Comparison of ENCODE assay signal across 1 cellular context in genomic region chr5:76457685-76458491, GRCh38.
TF ChIP-seq lines count a peak whose summit lies in the region.

No MANE protein-coding gene starts in this region.

TF ChIP-seq in HepG2, 621 proteins besides CTCF, POLR2A, EP300 and RAD21 (continued from another document and continues in another):
- TF ChIP-seq MEIS1 (CRISPR knock-in tag; IDR thresholded peaks at IDR 0.05; ENCODE audit: borderline replicate concordance) (no peak), NR3C1 (CRISPR knock-in tag; IDR thresholded peaks at IDR 0.05) (no peak), SMARCC2 (IDR thresholded peaks at IDR 0.05) (no peak), NCOA2 (CRISPR knock-in tag; IDR thresholded peaks at IDR 0.05) (peak; percentile 64), ZNF256 (CRISPR knock-in tag; conservative IDR thresholded peaks at IDR 0.05) (no peak), ADNP (CRISPR knock-in tag; IDR thresholded peaks at IDR 0.05) (no peak), ZFP90 (CRISPR knock-in tag; IDR thresholded peaks at IDR 0.05; ENCODE audit: borderline replicate concordance) (no peak), ZSCAN9 (CRISPR knock-in tag; IDR thresholded peaks at IDR 0.05; ENCODE audit: borderline replicate concordance) (0 out of 2 replicates have a peak, but pooled peaks have one; percentile 35), TEAD2 (CRISPR knock-in tag; IDR thresholded peaks at IDR 0.05) (no peak), ZBTB25 (CRISPR knock-in tag; IDR thresholded peaks at IDR 0.05) (no peak), HIVEP1 (CRISPR knock-in tag; IDR thresholded peaks at IDR 0.05) (no peak), SALL1 (CRISPR knock-in tag; IDR thresholded peaks at IDR 0.05) (peak; percentile 66), MXD4 (CRISPR knock-in tag; IDR thresholded peaks at IDR 0.05) (no peak), RERE (CRISPR knock-in tag; IDR thresholded peaks at IDR 0.05; ENCODE audit: low read depth) (no peak), TP53 (CRISPR knock-in tag; conservative IDR thresholded peaks at IDR 0.05) (no peak), SUZ12 (IDR thresholded peaks at IDR 0.05; ENCODE audit: low read depth, low read length) (no peak), TOPORS (CRISPR knock-in tag; IDR thresholded peaks at IDR 0.05) (no peak), ATF7-NPFF (CRISPR knock-in tag; IDR thresholded peaks at IDR 0.05; ENCODE audit: low read depth) (no peak), ZNF3 (CRISPR knock-in tag; IDR thresholded peaks at IDR 0.05) (no peak), SP140L (CRISPR knock-in tag; IDR thresholded peaks at IDR 0.05; ENCODE audit: borderline replicate concordance) (no peak), ZBTB2 (CRISPR knock-in tag; IDR thresholded peaks at IDR 0.05; ENCODE audit: low read depth) (no peak), ZNF570 (CRISPR knock-in tag; IDR thresholded peaks at IDR 0.05; ENCODE audit: borderline replicate concordance) (no peak), SNAPC5 (CRISPR knock-in tag; IDR thresholded peaks at IDR 0.05; ENCODE audit: borderline replicate concordance) (no peak), HES4 (CRISPR knock-in tag; IDR thresholded peaks at IDR 0.05; ENCODE audit: borderline replicate concordance) (no peak), ZNF317 (CRISPR knock-in tag; IDR thresholded peaks at IDR 0.05) (no peak), ZBTB40 (IDR thresholded peaks at IDR 0.05) (no peak), ZBTB40 (CRISPR knock-in tag; IDR thresholded peaks at IDR 0.05) (no peak), EHMT2 (IDR thresholded peaks at IDR 0.05; ENCODE audit: borderline replicate concordance, low read depth, low read length) (no peak), AGO1 (IDR thresholded peaks at IDR 0.05; ENCODE audit: low read depth, low read length, poor library complexity, severe bottlenecking) (no peak), GFI1 (CRISPR knock-in tag; IDR thresholded peaks at IDR 0.05; ENCODE audit: borderline replicate concordance) (no peak), MYNN (CRISPR knock-in tag; IDR thresholded peaks at IDR 0.05; ENCODE audit: low read depth) (no peak), MXI1 (IDR thresholded peaks at IDR 0.05; ENCODE audit: borderline replicate concordance, low read depth, low read length) (no peak), NFE2L2 (IDR thresholded peaks at IDR 0.05; ENCODE audit: low read length) (no peak), SIX1 (CRISPR knock-in tag; IDR thresholded peaks at IDR 0.05; ENCODE audit: borderline replicate concordance) (no peak), ZBTB7A (CRISPR knock-in tag; IDR thresholded peaks at IDR 0.05) (no peak), FOSL1 (CRISPR knock-in tag; IDR thresholded peaks at IDR 0.05; ENCODE audit: borderline replicate concordance) (no peak), ZSCAN31 (CRISPR knock-in tag; IDR thresholded peaks at IDR 0.05; ENCODE audit: low read depth) (peak; percentile 48; the same call in 1 of the 2 replicates), HOXD1 (CRISPR knock-in tag; IDR thresholded peaks at IDR 0.05) (no peak), ZNF501 (CRISPR knock-in tag; IDR thresholded peaks at IDR 0.05) (no peak), AKAP8 (CRISPR knock-in tag; IDR thresholded peaks at IDR 0.05) (no peak), PAF1 (CRISPR knock-in tag; IDR thresholded peaks at IDR 0.05) (no peak), MAFF (IDR thresholded peaks at IDR 0.05; ENCODE audit: low read depth, low read length) (no peak), HNRNPL (IDR thresholded peaks at IDR 0.05; ENCODE audit: low read depth, low read length) (no peak), TRAFD1 (CRISPR knock-in tag; IDR thresholded peaks at IDR 0.05; ENCODE audit: borderline replicate concordance) (no peak), ZFP91 (CRISPR knock-in tag; IDR thresholded peaks at IDR 0.05; ENCODE audit: borderline replicate concordance) (no peak), MTA3 (CRISPR knock-in tag; IDR thresholded peaks at IDR 0.05) (no peak), ZNF383 (CRISPR knock-in tag; IDR thresholded peaks at IDR 0.05; ENCODE audit: borderline replicate concordance) (no peak), ZBTB1 (CRISPR knock-in tag; IDR thresholded peaks at IDR 0.05; ENCODE audit: borderline replicate concordance) (no peak), CC2D1A (CRISPR knock-in tag; IDR thresholded peaks at IDR 0.05) (no peak), MTF1 (CRISPR knock-in tag; IDR thresholded peaks at IDR 0.05) (no peak), TCF7 (IDR thresholded peaks at IDR 0.05; ENCODE audit: low read depth) (no peak)
